ENCODE assay signal across 8 cellular contexts in genomic region chr4:42656986-42657792, GRCh38. TPM values are rescaled to one million over a fixed set of nuclear protein-coding genes. Genes with fewer than 3 reads are reported as not detected.
A peak's percentile ranks its signal among the peaks of the same experiment; 100 is the strongest.
DNase-seq lines count a peak whose midpoint lies in the region; ATAC-seq and TF ChIP-seq lines count a peak whose summit lies in the region.

Gene ATP8A1 (minus strand): TSS chr4:42657105. CDS start chr4:42656873, 232 bp downstream.

- H3K36me3 ChIP-seq in mucosa of descending colon (ENCODE audit: low read depth) = no peaks in the 10 kb centered on the region

- TF ChIP-seq RAD21 in Ishikawa (IDR thresholded peaks at IDR 0.05; ENCODE audit: low read depth) = peak; percentile 11; the same call in 1 of the 2 replicates

- H3K4me3 ChIP-seq in epithelial cell of proximal tubule (ENCODE audit: low read depth, low read length) = peak within 1 kb of the TSS; percentile 77
- H3K4me3 ChIP-seq in mucosa of descending colon = peak within 1 kb of the TSS; percentile 77

- ATAC-seq in GM21619 (IDR thresholded peaks at IDR 0.05; ENCODE audit: unreplicated experiment) = peak; percentile 67
- peak; percentile 95 for ATAC-seq in mucosa of descending colon

- peak; percentile 33; the same call in 1 of the 2 replicates for TF ChIP-seq EP300 in Ishikawa (IDR thresholded peaks at IDR 0.05; ENCODE audit: borderline replicate concordance)

- intact Hi-C loops in mucosa of descending colon (cut with DNase I, micrococcal nuclease) = no loop called here

- TF ChIP-seq CTCF in epithelial cell of proximal tubule (conservative IDR thresholded peaks at IDR 0.05; ENCODE audit: low read depth, low read length) (peak; percentile 12), mucosa of descending colon (IDR thresholded peaks at IDR 0.05) (no peak)

- DNase-seq in DMS153 (lab: John Stamatoyannopoulos, UW) (peak; percentile 69), OCI-M2 (lab: John Stamatoyannopoulos, UW; ENCODE audit: unreplicated experiment) (peak; percentile 62), activated T-cell treated with anti-CD3 and anti-CD28 coated beads for 4 hours (peak; percentile 87), epithelial cell of proximal tubule (ENCODE audit: low read depth) (no peak), mucosa of descending colon (peak; percentile 94 to 96 (median 94))
- peak; percentile 77 to 83 for DNase-seq in stimulated activated CD8-positive, alpha-beta memory T cell treated with anti-CD3 and anti-CD28 coated beads, Interleukin-4, amount 100 ng/mL, for 1 hour (ENCODE audit: low read depth in 2 of 2, low spot score in 1 of 2)

- no peaks in the 10 kb centered on the region for H3K9me3 ChIP-seq in mucosa of descending colon

- H3K4me1 ChIP-seq in mucosa of descending colon (ENCODE audit: low read depth) = peaks cover 18% of the 10 kb centered on the region

TF ChIP-seq in Ishikawa, 13 proteins besides CTCF, POLR2A, EP300 and RAD21:
- TF ChIP-seq REST (IDR thresholded peaks at IDR 0.05; ENCODE audit: low read depth) = no peak
- TF ChIP-seq USF1 (IDR thresholded peaks at IDR 0.05) = no peak
- no peak; the same call in 1 of the 2 replicates for TF ChIP-seq TEAD4 (IDR thresholded peaks at IDR 0.05)
- 0 out of 2 replicates have a peak, but pooled peaks have one; percentile 19 for TF ChIP-seq TCF12 (IDR thresholded peaks at IDR 0.05; ENCODE audit: low read depth)
- peak; percentile 95 for TF ChIP-seq TAF1 (IDR thresholded peaks at IDR 0.05; ENCODE audit: low read depth)
- TF ChIP-seq NFIC (IDR thresholded peaks at IDR 0.05) = no peak
- TF ChIP-seq EGR1 (IDR thresholded peaks at IDR 0.05) = peak; percentile 71
- TF ChIP-seq YY1 (IDR thresholded peaks at IDR 0.05; ENCODE audit: low read depth) = no peak
- TF ChIP-seq CREB1 (IDR thresholded peaks at IDR 0.05; ENCODE audit: low read depth) = no peak
- no peak for TF ChIP-seq FOXM1 (IDR thresholded peaks at IDR 0.05; ENCODE audit: borderline replicate concordance, low read depth)
- TF ChIP-seq, protein P1, sequence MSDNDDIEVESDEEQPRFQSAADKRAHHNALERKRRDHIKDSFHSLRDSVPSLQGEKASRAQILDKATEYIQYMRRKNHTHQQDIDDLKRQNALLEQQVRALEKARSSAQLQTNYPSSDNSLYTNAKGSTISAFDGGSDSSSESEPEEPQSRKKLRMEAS (IDR thresholded peaks at IDR 0.05) = peak; percentile 54; the same call in 1 of the 2 replicates
- no peak for TF ChIP-seq ZBTB7A (IDR thresholded peaks at IDR 0.05; ENCODE audit: low read depth)
- no peak for TF ChIP-seq CEBPB (IDR thresholded peaks at IDR 0.05)

RNA-seq across cellular contexts. Expression of gene ATP8A1, which starts in this region (rescaled TPM):
- total RNA-seq in epithelial cell of proximal tubule (2.9 and 4.3 TPM in 2 replicates), mucosa of descending colon (10 to 100 TPM; 40.3 to 92.0 (median 41.1) TPM)
